In the genomic region with DNA sequence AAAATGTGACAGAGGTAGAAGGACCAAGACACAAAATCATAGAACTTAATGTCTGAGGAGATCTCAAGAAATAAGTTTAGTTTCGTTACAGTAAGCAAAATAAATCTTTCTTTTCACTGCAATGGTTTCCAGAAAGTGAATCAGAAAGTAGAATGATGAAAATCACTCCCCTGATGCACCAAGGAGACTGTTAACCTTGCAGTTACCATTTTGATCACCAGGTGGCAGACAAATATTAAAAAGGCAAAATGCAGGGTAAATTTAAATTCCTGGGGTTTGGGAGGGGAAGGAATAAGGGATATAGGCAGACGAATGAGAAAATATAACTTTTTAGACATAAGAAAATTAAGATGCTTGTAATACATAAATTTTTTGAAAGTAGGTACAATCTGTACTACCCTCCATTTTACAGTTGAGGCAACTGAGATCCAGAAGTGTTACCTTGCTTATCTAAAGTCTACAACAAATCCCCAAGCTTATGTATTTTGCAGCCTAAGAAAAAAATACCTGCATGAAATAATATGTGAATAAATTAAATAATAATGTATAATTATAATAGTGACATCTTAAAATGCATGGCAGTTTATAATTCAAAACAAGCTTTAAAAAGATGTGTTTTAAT, we compare ENCODE assay signal across 8 cellular contexts.
A peak's percentile ranks its signal among the peaks of the same experiment; 100 is the strongest.
DNase-seq lines count a peak whose midpoint lies in the region; ATAC-seq and TF ChIP-seq lines count a peak whose summit lies in the region.

No MANE protein-coding gene starts in this region.

- peak; percentile 89 for TF ChIP-seq CTCF in C4-2B (conservative IDR thresholded peaks at IDR 0.05)
- TF ChIP-seq CTCF in GM12872 (IDR thresholded peaks at IDR 0.05; ENCODE audit: insufficient read depth, low read depth, low read length), result peak; percentile 56
- TF ChIP-seq CTCF in kidney epithelial cell (IDR thresholded peaks at IDR 0.05; ENCODE audit: insufficient read depth, low read length, poor library complexity, severe bottlenecking), result peak; percentile 55

- H3K27ac ChIP-seq in C4-2B, result no peak overlapping the region

- peak; percentile 41 for DNase-seq in NCI-H1105 treated with DMSO at 0.1 percent for 48 hours (lab: John Stamatoyannopoulos, UW)
- peak; percentile 77 for DNase-seq in adipocyte (ENCODE audit: low read depth)
- no peak for DNase-seq in kidney epithelial cell (ENCODE audit: low read depth)
- no peak for DNase-seq in posterior vena cava (ENCODE audit: low spot score)

- ATAC-seq in HG02588 (IDR thresholded peaks at IDR 0.05; ENCODE audit: unreplicated experiment), result peak; percentile 48
- ATAC-seq in HG03108 (IDR thresholded peaks at IDR 0.05; ENCODE audit: unreplicated experiment), result no peak

- no peaks in the 10 kb centered on the region for H3K9me3 ChIP-seq in adipocyte (ENCODE audit: control insufficient read depth, low read length)

- H3K4me3 ChIP-seq in adipocyte (ENCODE audit: low read length) (no peak overlapping the region), kidney epithelial cell (ENCODE audit: low read depth, low read length) (no peak overlapping the region)

- intact Hi-C loops in posterior vena cava (cut with DNase I), result no loop called here

- H3K27me3 ChIP-seq in adipocyte (replicated peaks; ENCODE audit: control insufficient read depth, insufficient read depth, low read length) (no peaks in the 10 kb centered on the region), kidney epithelial cell (ENCODE audit: control insufficient read depth, insufficient read depth, low read length) (no peaks in the 10 kb centered on the region)

- no peak overlapping the region for H3K9ac ChIP-seq in adipocyte (ENCODE audit: low read length)

- H3K36me3 ChIP-seq in adipocyte (ENCODE audit: control insufficient read depth, insufficient read depth, low read length, severe bottlenecking) (no peaks in the 10 kb centered on the region), kidney epithelial cell (ENCODE audit: control insufficient read depth, insufficient read depth, low read length) (no peaks in the 10 kb centered on the region)

- peaks cover 12% of the 10 kb centered on the region for H3K4me1 ChIP-seq in adipocyte (ENCODE audit: control insufficient read depth, insufficient read depth, low read length)

Comparison
In these comparisons a context has a peak if more than half of its experiments do, and no peak if none do; other contexts are left out.
1. DNase-seq: peak in NCI-H1105 treated with DMSO at 0.1 percent for 48 hours (single experiment) and adipocyte (single experiment); none in kidney epithelial cell (single experiment) and posterior vena cava (single experiment).
2. Peak in every context shown above with its lines, with median percentiles within 50 percentile points of each other: CTCF ChIP-seq.